In genomic region chr3:184433178-184433577, GRCh38 we compare ENCODE assay signal across 8 cellular contexts. TPM values are rescaled to one million over a fixed set of nuclear protein-coding genes. Genes with fewer than 3 reads are reported as not detected.
"Had no signal": no experiment of that assay in that cellular context is flagged by ENCODE, and none has a peak within 500 bp of the region (broad histone marks: within the 10 kb centered on the region; RNA-seq: fewer than 3 reads in every experiment).

No MANE protein-coding gene starts in this region.

RNA-seq across cellular contexts. Expression of gene CHRD, which starts 53.3 kb away (rescaled TPM):
- total RNA-seq: naive thymus-derived CD8-positive, alpha-beta T cell; natural killer cell treated with Interleukin-12 subunit alpha and Interleukin-12 subunit beta and Interleukin-15 and Interleukin-18, amount 100 ng/mL, for 72 hours had no signal
- polyA plus RNA-seq: naive thymus-derived CD8-positive, alpha-beta T cell had no signal

RNA-seq across cellular contexts. Expression of gene THPO, which starts 55.2 kb away (rescaled TPM):
- total RNA-seq: naive thymus-derived CD8-positive, alpha-beta T cell; natural killer cell; natural killer cell treated with Interleukin-12 subunit alpha and Interleukin-12 subunit beta and Interleukin-15 and Interleukin-18, amount 100 ng/mL, for 72 hours; occipital lobe; osteoblast; osteocyte; prostate gland; smooth muscle cell had no signal
- polyA plus RNA-seq: naive thymus-derived CD8-positive, alpha-beta T cell had no signal
